Comparison of ENCODE assay signal across 9 cellular contexts in genomic region chr10:122267849-122268737, GRCh38. TPM values are rescaled to one million over a fixed set of nuclear protein-coding genes. Genes with fewer than 3 reads are reported as not detected.
DNase-seq lines count a peak whose midpoint lies in the region; ATAC-seq and TF ChIP-seq lines count a peak whose summit lies in the region.
"Had no signal": no experiment of that assay in that cellular context is flagged by ENCODE, and none has a peak within 500 bp of the region (broad histone marks: within the 10 kb centered on the region; RNA-seq: fewer than 3 reads in every experiment).

No MANE protein-coding gene starts in this region.

- 6% methylated on average over 8 of the region's 14 CpGs for WGBS in right lobe of liver (ENCODE audit: insufficient coverage, low coverage, low lambda C conversion rate, missing lambda C conversion rate)

- TF ChIP-seq POLR2A in right lobe of liver (IDR thresholded peaks at IDR 0.05): no peak

- no peaks in the 10 kb centered on the region for H3K4me1 ChIP-seq in right lobe of liver

- no peaks in the 10 kb centered on the region for H3K27me3 ChIP-seq in right lobe of liver

- no peaks in the 10 kb centered on the region for H3K9me3 Mint-ChIP-seq in Calu3 (ENCODE audit: low read depth, unreplicated experiment)

- ATAC-seq in GM21367 (IDR thresholded peaks at IDR 0.05; ENCODE audit: unreplicated experiment): peak; percentile 96
- peak; percentile 91 to 94 (median 92) for ATAC-seq in right lobe of liver
- no peak for ATAC-seq in GM18519 (IDR thresholded peaks at IDR 0.05; ENCODE audit: low FRiP score, unreplicated experiment)

- H3K36me3 ChIP-seq in right lobe of liver: no peaks in the 10 kb centered on the region

- no peaks in the 10 kb centered on the region for H3K27me3 Mint-ChIP-seq in Calu3 (ENCODE audit: unreplicated experiment)

- no peak overlapping the region for H3K27ac Mint-ChIP-seq in Calu3 (ENCODE audit: unreplicated experiment)

- intact Hi-C loops in Calu3 (cut with micrococcal nuclease; ENCODE audit: unreplicated experiment) (loop anchor here (10.0 kb wide), 1 partner anchor 123 kb away; no protein-coding TSS in a partner anchor), right lobe of liver (cut with DNase I) (no loop called here)

- peaks cover 42% of the 10 kb centered on the region for H3K4me1 Mint-ChIP-seq in Calu3 (ENCODE audit: low read depth, unreplicated experiment)

- H3K4me3 Mint-ChIP-seq in Calu3 (ENCODE audit: low read depth, unreplicated experiment): no peak overlapping the region

- H3K9me3 ChIP-seq in right lobe of liver: no peaks in the 10 kb centered on the region

- no TSS peak for BruUV-seq in Calu3 (replicated peaks; lab: Mats Ljungman, UMichigan)

- peaks cover 6% of the 10 kb centered on the region for H3K36me3 Mint-ChIP-seq in Calu3 (ENCODE audit: insufficient read depth, unreplicated experiment)

- no peak overlapping the region for H3K4me3 ChIP-seq in right lobe of liver

- CTCF ChIA-PET in Calu3 (lab: Charles Lee): no interaction called here

- no peak overlapping the region for H3K27ac ChIP-seq in VCaP
- no peak overlapping the region for H3K27ac ChIP-seq in right lobe of liver

- DNase-seq in Calu3: peak; percentile 61
- DNase-seq in HuH-7.5 (ENCODE audit: low spot score): peak; percentile 67
- peak; percentile 29 for DNase-seq in cerebellar cortex (ENCODE audit: low spot score)
- peak; percentile 54 to 63 (median 57) for DNase-seq in right lobe of liver
- peak; percentile 14 to 15 for DNase-seq in stimulated activated CD8-positive, alpha-beta memory T cell treated with anti-CD3 and anti-CD28 coated beads, Interleukin-4, amount 100 ng/mL, for 1 hour (ENCODE audit: low read depth in 2 of 2, low spot score in 1 of 2)

- TF ChIP-seq CTCF in Calu3 (IDR thresholded peaks at IDR 0.05; ENCODE audit: unreplicated experiment) (peak; percentile 80), VCaP (conservative IDR thresholded peaks at IDR 0.05) (peak; percentile 90), right lobe of liver (IDR thresholded peaks at IDR 0.05) (peak; percentile 75 to 95 (median 93))

RNA-seq across cellular contexts. Expression of gene BTBD16, which starts 3.0 kb away (rescaled TPM):
- 0.35 TPM in 1 of 2 replicates, not detected in the other for total RNA-seq in Calu3 (2022)
- 1 to 10 TPM in 5 of 6 experiments, under 1 TPM in 1; 0.98 to 3.0 (median 2.0) TPM for total RNA-seq in right lobe of liver
- total RNA-seq: T-helper 1 cell treated with Interleukin-12 subunit alpha and Interleukin-12 subunit beta and Interleukin-4 antibody, amounts not matched to agents 30 ng/mL and 1 ng/mL, for 36 hours had no signal

Comparison
In these comparisons a context has a peak if more than half of its experiments do, and no peak if none do; other contexts are left out.
1. DNase-seq: peak in every context shown above with its lines; median percentile 67 in HuH-7.5; 61 in Calu3; 57 in right lobe of liver; 29 in cerebellar cortex; 14 in stimulated activated CD8-positive, alpha-beta memory T cell treated with anti-CD3 and anti-CD28 coated beads, Interleukin-4, amount 100 ng/mL, for 1 hour.